ENCODE assay signal across 17 cellular contexts in the genomic region with DNA sequence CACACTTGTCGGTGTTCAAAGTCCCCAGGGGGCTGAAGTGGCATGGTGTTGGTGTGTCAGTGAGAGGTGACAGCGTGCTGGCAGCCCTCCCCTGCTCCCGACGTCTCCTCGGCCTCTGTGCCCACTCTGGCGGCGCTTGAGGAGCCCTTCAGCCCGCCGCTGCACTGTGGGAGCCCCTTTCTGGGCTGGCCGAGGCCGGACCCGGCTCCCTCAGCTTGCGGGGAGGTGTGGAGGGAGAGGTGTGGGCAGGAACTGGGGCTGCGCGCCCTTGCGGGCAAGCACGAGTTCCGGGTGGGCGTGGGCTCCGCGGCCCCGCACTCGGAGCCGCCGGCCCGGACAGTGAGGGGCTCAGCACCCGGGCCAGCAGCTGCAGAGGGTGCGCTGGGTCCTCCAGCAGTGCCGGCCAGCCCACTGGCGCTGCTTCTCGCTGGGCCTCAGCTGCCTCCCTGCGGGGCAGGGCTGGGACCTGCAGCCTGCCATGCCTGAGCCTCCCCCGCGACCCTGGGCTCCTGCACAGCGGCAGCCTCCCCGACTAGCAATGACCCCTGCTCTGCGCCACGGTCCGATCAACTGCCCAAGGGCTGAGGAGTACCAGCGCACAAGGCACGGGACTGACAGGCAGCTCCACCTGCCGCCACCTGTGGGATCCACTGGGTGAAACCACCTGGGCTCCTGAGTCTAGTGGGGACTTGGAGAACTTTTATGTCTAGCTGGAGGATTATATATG.
DNase-seq lines count a peak whose midpoint lies in the region; ATAC-seq, FAIRE-seq and TF ChIP-seq lines count a peak whose summit lies in the region.
"Had no signal": no experiment of that assay in that cellular context is flagged by ENCODE, and none has a peak within 500 bp of the region (broad histone marks: within the 10 kb centered on the region; RNA-seq: fewer than 3 reads in every experiment).

No MANE protein-coding gene starts in this region.

- H3K23ac ChIP-seq in neuronal stem cell (ENCODE audit: low read depth, low read length, poor library complexity): peak overlapping the region; percentile 43

- H2AFZ ChIP-seq in neuronal stem cell (ENCODE audit: low read length) (no peak overlapping the region), neural progenitor cell (replicated peaks) (no peak overlapping the region)

- no peak for FAIRE-seq in frontal cortex (lab: Jason Lieb, UNC)
- FAIRE-seq: A204.1, GM12878, GM18507 had no signal

- peak overlapping the region; percentile 43 for H4K8ac ChIP-seq in neuronal stem cell (ENCODE audit: low read depth, low read length)

- no peak overlapping the region for H3K4me3 Mint-ChIP-seq in stimulated activated naive CD8-positive, alpha-beta T cell treated with anti-CD3 and anti-CD28 coated beads, Interleukin-15, amount 100 ng/mL, for 72 hours
- no peak overlapping the region for H3K4me3 Mint-ChIP-seq in neural progenitor cell
- H3K4me3 Mint-ChIP-seq: B cell; CD4-positive, alpha-beta T cell had no signal

- H3K9me3 ChIP-seq in neuronal stem cell (replicated peaks in 1 of 2; ENCODE audit: control insufficient read depth in 2 of 2, insufficient read depth in 1 of 2, low read depth in 1 of 2, low read length in 2 of 2) (peaks cover 0 to 2% of the 10 kb centered on the region in 2 donors), testis (no peaks in the 10 kb centered on the region), neural progenitor cell (ENCODE audit: low read depth) (no peaks in the 10 kb centered on the region)

- H2BK120ac ChIP-seq in neuronal stem cell (ENCODE audit: low read depth, low read length): no peak overlapping the region

- no peak overlapping the region for H3K9ac ChIP-seq in neuronal stem cell (ENCODE audit: low read depth, low read length, poor library complexity)
- H3K9ac ChIP-seq in neural progenitor cell: no peak overlapping the region

- H3K4me3 ChIP-seq in neuronal stem cell (ENCODE audit: low read length in 2 of 2) (peak overlapping the region in 1 of 2 donors; percentile 25), testis (peak overlapping the region; percentile 1 to 18), neural progenitor cell (no peak overlapping the region)
- H3K4me3 ChIP-seq: GM12878 had no signal

- H3K36me3 ChIP-seq in neuronal stem cell (replicated peaks in 1 of 2; ENCODE audit: control insufficient read depth in 2 of 2, insufficient read depth in 2 of 2, low read length in 2 of 2) (no peaks in the 10 kb centered on the region), testis (ENCODE audit: low read depth, missing control alignments) (no peaks in the 10 kb centered on the region), neural progenitor cell (no peaks in the 10 kb centered on the region)

- H3K18ac ChIP-seq in neuronal stem cell (ENCODE audit: low read length): peak overlapping the region; percentile 64

- no peak overlapping the region for H3K14ac ChIP-seq in neuronal stem cell (ENCODE audit: low read length)

- no peaks in the 10 kb centered on the region for H3K36me3 Mint-ChIP-seq in neural progenitor cell

- H2AK5ac ChIP-seq in neuronal stem cell (ENCODE audit: low read depth, low read length): no peak overlapping the region

- no peaks in the 10 kb centered on the region for H3K79me2 ChIP-seq in neural progenitor cell (ENCODE audit: low read depth)

- no peak for TF ChIP-seq POLR2A in testis (IDR thresholded peaks at IDR 0.05)

- no peak for DNase-seq in stimulated activated naive CD8-positive, alpha-beta T cell treated with anti-CD3 and anti-CD28 coated beads, Interleukin-15, amount 100 ng/mL, for 72 hours
- no peak for DNase-seq in stimulated activated naive CD8-positive, alpha-beta T cell treated with anti-CD3 and anti-CD28 coated beads, Interleukin-15, Interleukin-2, amounts not matched to agents 100 U/mL and 50 U/mL, for 24 hours
- DNase-seq in neuronal stem cell (ENCODE audit: low spot score) (no peak), testis (peak; percentile 13), NCI-H2227 (lab: John Stamatoyannopoulos, UW; ENCODE audit: unreplicated experiment) (no peak), neural progenitor cell (ENCODE audit: low spot score) (no peak), frontal cortex (ENCODE audit: low spot score in 2 of 2) (no peak)
- DNase-seq: C1 segment of cervical spinal cord; Calu3; CD4-positive, alpha-beta T cell; DMS 273 treated with DMSO at 0.1 percent for 48 hours had no signal

- H3K27me3 ChIP-seq in neuronal stem cell (ENCODE audit: control insufficient read depth in 3 of 3, insufficient read depth in 3 of 3, low read depth in 1 of 3, low read length in 3 of 3) (no peaks in the 10 kb centered on the region), testis (no peaks in the 10 kb centered on the region), neural progenitor cell (no peaks in the 10 kb centered on the region)

- peaks cover 3 to 22% of the 10 kb centered on the region in 2 donors for H3K9me3 Mint-ChIP-seq in stimulated activated naive CD8-positive, alpha-beta T cell treated with anti-CD3 and anti-CD28 coated beads, Interleukin-15, amount 100 ng/mL, for 72 hours
- peaks cover 2% of the 10 kb centered on the region for H3K9me3 Mint-ChIP-seq in neural progenitor cell

- H3K27me3 Mint-ChIP-seq in stimulated activated naive CD8-positive, alpha-beta T cell treated with anti-CD3 and anti-CD28 coated beads, Interleukin-15, amount 100 ng/mL, for 72 hours: no peaks in the 10 kb centered on the region
- peaks cover 5% of the 10 kb centered on the region for H3K27me3 Mint-ChIP-seq in neural progenitor cell (ENCODE audit: insufficient read depth, low read depth)
- H3K27me3 Mint-ChIP-seq: B cell; CD4-positive, alpha-beta T cell had no signal

- no peak overlapping the region for H3K27ac Mint-ChIP-seq in stimulated activated naive CD8-positive, alpha-beta T cell treated with anti-CD3 and anti-CD28 coated beads, Interleukin-15, amount 100 ng/mL, for 72 hours
- no peak overlapping the region for H3K27ac Mint-ChIP-seq in neural progenitor cell
- H3K27ac Mint-ChIP-seq: B cell; CD4-positive, alpha-beta T cell had no signal

- H4K20me1 ChIP-seq in neural progenitor cell (ENCODE audit: low read depth): no peaks in the 10 kb centered on the region

- H2BK15ac ChIP-seq in neuronal stem cell (ENCODE audit: low read length): no peak overlapping the region

- H3K4me1 Mint-ChIP-seq in stimulated activated naive CD8-positive, alpha-beta T cell treated with anti-CD3 and anti-CD28 coated beads, Interleukin-15, amount 100 ng/mL, for 72 hours: no peaks in the 10 kb centered on the region
- H3K4me1 Mint-ChIP-seq in neural progenitor cell: peaks cover 3% of the 10 kb centered on the region
- H3K4me1 Mint-ChIP-seq: B cell had no signal

- H3K79me1 ChIP-seq in neuronal stem cell (ENCODE audit: low read depth, low read length): peaks cover 1% of the 10 kb centered on the region

- H3K27ac ChIP-seq in neuronal stem cell (replicated peaks; ENCODE audit: low read length) (no peak overlapping the region), testis (no peak overlapping the region), neural progenitor cell (no peak overlapping the region)
- H3K27ac ChIP-seq: HL-60 had no signal

- H4K91ac ChIP-seq in neuronal stem cell (ENCODE audit: low read depth, low read length, poor library complexity): no peak overlapping the region

- H3K4me1 ChIP-seq in neuronal stem cell (ENCODE audit: control insufficient read depth in 2 of 2, insufficient read depth in 1 of 2, low read depth in 1 of 2, low read length in 2 of 2) (no peaks in the 10 kb centered on the region), testis (no peaks in the 10 kb centered on the region), neural progenitor cell (no peaks in the 10 kb centered on the region)

- intact Hi-C loops in testis (cut with DNase I; ENCODE audit: low total_unique reads): no loop called here

- H3K4me2 ChIP-seq in neuronal stem cell (ENCODE audit: insufficient read depth, low read length, poor library complexity, severe bottlenecking): no peak overlapping the region
- H3K4me2 ChIP-seq in neural progenitor cell: no peak overlapping the region

- H2BK12ac ChIP-seq in neuronal stem cell (ENCODE audit: low read length): peak overlapping the region; percentile 58

- no peak for TF ChIP-seq CTCF in testis (IDR thresholded peaks at IDR 0.05)
- TF ChIP-seq CTCF in neural progenitor cell (IDR thresholded peaks at IDR 0.05): no peak

- H2BK5ac ChIP-seq in neuronal stem cell (ENCODE audit: low read length): peak overlapping the region; percentile 39

- no peak overlapping the region for H3K4ac ChIP-seq in neuronal stem cell (ENCODE audit: low read length)

- ATAC-seq in stimulated activated naive CD8-positive, alpha-beta T cell treated with anti-CD3 and anti-CD28 coated beads, Interleukin-15, amount 100 ng/mL, for 72 hours: peak; percentile 46
- no peak for ATAC-seq in stimulated activated naive CD8-positive, alpha-beta T cell treated with anti-CD3 and anti-CD28 coated beads, Interleukin-15, Interleukin-2, amounts not matched to agents 100 U/mL and 50 U/mL, for 24 hours
- ATAC-seq: GM12878, HCT116 had no signal

- H3F3A ChIP-seq in neural progenitor cell (ENCODE audit: low read depth): no peaks in the 10 kb centered on the region

- WGBS in neuronal stem cell (ENCODE audit: extremely low coverage in 2 of 2, insufficient read length in 2 of 2, insufficient replicate concordance in 1 of 2), 2 donors: no CpG with 5 or more reads among the region's 42 CpGs
- WGBS in testis, 2 donors: 66 to 83% methylated on average over 3 to 42 of the region's 42 CpGs
